Comparison of ENCODE assay signal across 11 cellular contexts in the genomic region with DNA sequence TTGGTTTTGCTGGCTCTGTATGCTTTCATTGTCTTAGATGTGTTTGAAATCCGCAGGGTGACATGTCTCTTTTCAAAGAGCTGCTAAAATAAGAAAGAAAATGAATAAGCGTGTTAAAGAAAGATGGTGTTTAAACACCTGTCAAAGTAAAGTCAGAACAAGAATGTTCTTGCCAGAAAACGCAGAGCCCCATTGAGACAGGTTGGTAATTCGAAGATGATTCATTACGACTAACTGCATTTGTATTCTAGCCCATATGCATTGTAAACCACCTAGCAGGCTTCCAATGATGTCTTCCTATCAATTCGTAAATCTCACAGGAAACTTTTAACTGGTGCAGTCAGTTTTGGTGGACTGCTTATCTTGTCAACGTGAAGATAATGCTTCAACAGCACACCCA. TPM values are rescaled to one million over a fixed set of nuclear protein-coding genes. Genes with fewer than 3 reads are reported as not detected.
DNase-seq lines count a peak whose midpoint lies in the region; ATAC-seq and TF ChIP-seq lines count a peak whose summit lies in the region.
"Had no signal": no experiment of that assay in that cellular context is flagged by ENCODE, and none has a peak within 500 bp of the region (broad histone marks: within the 10 kb centered on the region; RNA-seq: fewer than 3 reads in every experiment).

No MANE protein-coding gene starts in this region.

- POLR2A ChIA-PET in naive thymus-derived CD8-positive, alpha-beta T cell (lab: Charles Lee), result no interaction called here

- no peaks in the 10 kb centered on the region for H3K27me3 Mint-ChIP-seq in activated T-cell treated with anti-CD3 and anti-CD28 coated beads, Interleukin-2, amount 50 U/mL, for 4 hours (ENCODE audit: low read depth)
- H3K27me3 Mint-ChIP-seq in naive thymus-derived CD8-positive, alpha-beta T cell, result peaks cover 0 to 4% (median 0%) of the 10 kb centered on the region in 5 donors

- H3K4me2 ChIP-seq in mammary epithelial cell (ENCODE audit: insufficient read depth, low read depth, low read length), result peak overlapping the region; percentile 47

- in situ Hi-C loops in mammary epithelial cell (cut with MboI; ENCODE audit: low sequenced_read_pairs in 2 of 2), result no loop called here

- no peak overlapping the region for H3K4me3 Mint-ChIP-seq in activated T-cell treated with anti-CD3 and anti-CD28 coated beads, Interleukin-2, amount 50 U/mL, for 4 hours
- H3K4me3 Mint-ChIP-seq in naive thymus-derived CD8-positive, alpha-beta T cell, result no peak overlapping the region

- H3K4me1 ChIP-seq in HUES48 (ENCODE audit: control insufficient read depth, insufficient read depth, low read length) (peaks cover 79% of the 10 kb centered on the region), mammary epithelial cell (ENCODE audit: insufficient read depth, low read length) (peaks cover 22% of the 10 kb centered on the region), neutrophil (ENCODE audit: control insufficient read depth in 1 of 2, insufficient read depth in 1 of 2, low read depth in 1 of 2, low read length in 1 of 2) (peaks cover 74 to 78% of the 10 kb centered on the region in 2 experiments)

- H3K4me1 Mint-ChIP-seq in activated T-cell treated with anti-CD3 and anti-CD28 coated beads, Interleukin-2, amount 50 U/mL, for 4 hours (ENCODE audit: low read depth), result peaks cover 48% of the 10 kb centered on the region
- peaks cover 6 to 14% (median 9%) of the 10 kb centered on the region in 4 donors for H3K4me1 Mint-ChIP-seq in naive thymus-derived CD8-positive, alpha-beta T cell

- no peak for TF ChIP-seq CTCF in mammary epithelial cell (conservative IDR thresholded peaks at IDR 0.05 in 1 of 2, IDR thresholded peaks at IDR 0.05 in 1 of 2; ENCODE audit: extremely low read depth in 1 of 2, insufficient read depth in 1 of 2, low read depth in 1 of 2, low read length in 2 of 2)
- no peak for TF ChIP-seq CTCF in neutrophil (IDR thresholded peaks at IDR 0.05)
- TF ChIP-seq CTCF in dorsolateral prefrontal cortex (IDR thresholded peaks at IDR 0.05 in 54 of 56, conservative IDR thresholded peaks at IDR 0.05 in 2 of 56; ENCODE audit: low read depth in 1 of 56, partially characterized antibody in 56 of 56), result no peak

- H3K9ac ChIP-seq in HUES48 (ENCODE audit: low read depth, low read length) (no peak overlapping the region), mammary epithelial cell (ENCODE audit: insufficient read depth, low read length) (no peak overlapping the region)

- no peaks in the 10 kb centered on the region for H3K36me3 ChIP-seq in HUES48 (ENCODE audit: control insufficient read depth, insufficient read depth, low read length)
- no peaks in the 10 kb centered on the region for H3K36me3 ChIP-seq in mammary epithelial cell (ENCODE audit: insufficient read depth, low read length)
- no peaks in the 10 kb centered on the region for H3K36me3 ChIP-seq in neutrophil

- WGBS in mammary epithelial cell (ENCODE audit: low coverage, missing lambda C conversion rate), result 18% methylated on average over 7 of the region's 7 CpGs

- CTCF ChIA-PET in mammary epithelial cell (lab: Charles Lee; ENCODE audit: low non-redundant PET), result no interaction called here

- no peaks in the 10 kb centered on the region for H3K9me3 Mint-ChIP-seq in activated T-cell treated with anti-CD3 and anti-CD28 coated beads, Interleukin-2, amount 50 U/mL, for 4 hours
- H3K9me3 Mint-ChIP-seq in naive thymus-derived CD8-positive, alpha-beta T cell, result no peaks in the 10 kb centered on the region

- BruUV-seq in mammary epithelial cell (replicated peaks; lab: Mats Ljungman, UMichigan), result no TSS peak

- no peaks in the 10 kb centered on the region for H3K27me3 ChIP-seq in HUES48 (ENCODE audit: control insufficient read depth, insufficient read depth, low read length)
- H3K27me3 ChIP-seq in mammary epithelial cell (ENCODE audit: insufficient read depth, low read length), result no peaks in the 10 kb centered on the region
- H3K27me3 ChIP-seq in neutrophil, result no peaks in the 10 kb centered on the region
- no peaks in the 10 kb centered on the region for H3K27me3 ChIP-seq in dorsolateral prefrontal cortex

- H3K9me3 ChIP-seq in HUES48 (ENCODE audit: control insufficient read depth, insufficient read depth, low read length) (no peaks in the 10 kb centered on the region), mammary epithelial cell (replicated peaks; ENCODE audit: insufficient read depth, low read length) (no peaks in the 10 kb centered on the region), neutrophil (no peaks in the 10 kb centered on the region)

- peaks cover 52% of the 10 kb centered on the region for H3K79me2 ChIP-seq in mammary epithelial cell (ENCODE audit: insufficient read depth, low read length)

- no peak overlapping the region for H3K27ac Mint-ChIP-seq in naive thymus-derived CD8-positive, alpha-beta T cell

- H3K27ac ChIP-seq in HUES48 (ENCODE audit: low read depth, low read length) (peak overlapping the region; percentile 32), mammary epithelial cell (ENCODE audit: insufficient read depth, low read depth, low read length) (no peak overlapping the region), neutrophil (peak overlapping the region; percentile 83), dorsolateral prefrontal cortex (no peak overlapping the region)

- intact Hi-C loops in mammary epithelial cell (cut with micrococcal nuclease) (no loop called here), dorsolateral prefrontal cortex (cut with DNase I) (no loop called here)

- no peak for DNase-seq in activated T-cell treated with anti-CD3 and anti-CD28 coated beads, Interleukin-2, amount 50 U/mL, for 4 hours
- DNase-seq in activated T-cell treated with anti-CD3 and anti-CD28 coated beads, Interleukin-2, amount 50 U/mL, for 1 hour, result no peak
- DNase-seq in mammary epithelial cell, result peak; percentile 77
- no peak for DNase-seq in dorsolateral prefrontal cortex
- no peak for DNase-seq in naive thymus-derived CD8-positive, alpha-beta T cell
- no peak for DNase-seq in GF-D8 (lab: John Stamatoyannopoulos, UW)
- DNase-seq: NCI-H1092, trophoblast cell had no signal

- ATAC-seq in activated T-cell treated with anti-CD3 and anti-CD28 coated beads, Interleukin-2, amount 50 U/mL, for 4 hours, result peak; percentile 78 to 86
- ATAC-seq in naive thymus-derived CD8-positive, alpha-beta T cell, result no peak

- no peaks in the 10 kb centered on the region for H4K20me1 ChIP-seq in mammary epithelial cell (ENCODE audit: insufficient read depth, low read length)

- H3K4me3 ChIP-seq in HUES48 (ENCODE audit: low read depth, low read length) (no peak overlapping the region), mammary epithelial cell (replicated peaks in 1 of 3; ENCODE audit: insufficient read depth in 1 of 3, low read depth in 2 of 3, low read length in 3 of 3) (no peak overlapping the region), neutrophil (ENCODE audit: low read depth in 1 of 2, low read length in 1 of 2) (no peak overlapping the region), dorsolateral prefrontal cortex (no peak overlapping the region)
- H3K4me3 ChIP-seq: coronary artery had no signal

- dilution Hi-C loops in mammary epithelial cell (cut with HindIII; ENCODE audit: low sequenced_read_pairs), result no loop called here

- no peak overlapping the region for H2AFZ ChIP-seq in mammary epithelial cell (ENCODE audit: low read depth, low read length)

- peaks cover 8% of the 10 kb centered on the region for H3K36me3 Mint-ChIP-seq in activated T-cell treated with anti-CD3 and anti-CD28 coated beads, Interleukin-2, amount 50 U/mL, for 4 hours (ENCODE audit: insufficient read depth)
- H3K36me3 Mint-ChIP-seq in naive thymus-derived CD8-positive, alpha-beta T cell, result no peaks in the 10 kb centered on the region

RNA-seq across cellular contexts. Expression of a gene that starts 16.8 kb away (rescaled TPM):
- 10 to 100 TPM; 25.7 to 33.4 (median 26.2) TPM for total RNA-seq in activated T-cell treated with anti-CD3 and anti-CD28 coated beads, Interleukin-2, amount 50 U/mL, for 4 hours
- total RNA-seq in mammary epithelial cell (10 to 100 TPM; 24.3 to 32.1 TPM), dorsolateral prefrontal cortex (10 to 100 TPM; 12.5 to 72.4 (median 29.8) TPM)
- 15.0 TPM for polyA plus RNA-seq in mammary epithelial cell
- 17.5 TPM for polyA minus RNA-seq in mammary epithelial cell
- 10 to 100 TPM; 15.4 to 16.0 TPM for total RNA-seq in naive thymus-derived CD8-positive, alpha-beta T cell
- 1 to 10 TPM; 7.1 to 9.0 (median 8.8) TPM for polyA plus RNA-seq in naive thymus-derived CD8-positive, alpha-beta T cell

Comparison
In these comparisons a context has a peak if more than half of its experiments do, and no peak if none do; other contexts are left out.
1. ATAC-seq: peak in activated T-cell treated with anti-CD3 and anti-CD28 coated beads, Interleukin-2, amount 50 U/mL, for 4 hours (2 of 2); none in naive thymus-derived CD8-positive, alpha-beta T cell (0 of 2).
2. H3K27ac ChIP-seq: peak in HUES48 (single experiment) and neutrophil (single experiment); none in mammary epithelial cell (single experiment) and dorsolateral prefrontal cortex (0 of 59).